In the genomic region with DNA sequence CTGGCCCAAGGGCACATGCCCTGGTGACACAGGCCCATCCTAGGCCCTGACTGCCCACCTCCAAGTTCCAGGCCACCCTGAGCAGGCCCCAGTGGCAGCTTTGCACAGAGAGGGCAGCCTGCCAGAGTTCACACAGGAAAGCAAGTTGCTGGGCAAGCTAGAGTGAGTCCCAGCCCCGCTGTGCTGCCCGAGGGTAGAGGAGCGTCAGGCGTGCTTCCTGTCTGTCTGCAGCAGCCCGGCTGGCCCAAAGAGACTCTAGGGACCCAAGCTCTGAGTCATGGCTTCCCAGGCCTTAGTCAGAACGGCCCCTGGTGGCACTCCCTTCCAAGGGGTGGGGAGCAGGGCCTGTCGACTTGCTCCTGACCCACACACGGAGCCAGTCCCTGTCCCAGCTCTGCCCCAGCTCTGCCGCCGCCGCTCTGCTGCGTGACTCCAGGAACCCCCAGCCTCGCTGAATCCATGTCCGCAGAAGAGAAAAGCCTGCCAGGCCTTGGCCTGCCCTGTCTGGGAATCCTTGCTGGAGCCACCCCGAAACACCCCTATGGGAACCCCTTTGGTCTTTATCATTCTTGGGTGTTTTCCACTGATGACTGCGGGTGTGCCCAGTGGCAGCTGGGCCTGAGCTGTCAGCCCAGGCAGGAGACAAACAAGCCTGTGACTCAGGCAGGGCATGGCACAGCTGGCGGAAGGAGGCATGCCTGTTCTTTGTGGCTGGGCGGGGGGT, we compare ENCODE assay signal across 8 cellular contexts.
DNase-seq lines count a peak whose midpoint lies in the region; ATAC-seq, FAIRE-seq and TF ChIP-seq lines count a peak whose summit lies in the region.
"Not testable (repeated sequence)": the region's sequence is repeated elsewhere in the genome, so short reads cannot be mapped to it uniquely, and the experiment has no call there.

No MANE protein-coding gene starts in this region.

- TF ChIP-seq POLR2A in GM12892 (IDR thresholded peaks at IDR 0.05; ENCODE audit: low read depth, low read length); vagina (IDR thresholded peaks at IDR 0.05): not testable (repeated sequence)

- peak; percentile 99 for FAIRE-seq in GM12892 (lab: Jason Lieb, UNC)
- not testable (repeated sequence) for FAIRE-seq in pancreas (lab: Jason Lieb, UNC)

- not testable (repeated sequence) for H3K9ac ChIP-seq in SK-N-MC (ENCODE audit: insufficient read length)

- not testable (repeated sequence) for H3K27me3 Mint-ChIP-seq in brain

- DNase-seq in GM12892 (ENCODE audit: insufficient read length) (peak; percentile 54), GOT3 (lab: John Stamatoyannopoulos, UW) (peak; percentile 87), SK-N-MC (ENCODE audit: low read depth, low spot score) (peak; percentile 42), heart right ventricle (peak; percentile 78 to 80), pancreas (peak in 5 of 6 donors; percentile 68 to 90 (median 82)), vagina (ENCODE audit: extremely low spot score in 2 of 2) (peak in 1 of 2 donors; percentile 95)

- peaks cover 42% of the 10 kb centered on the region for H3K4me1 Mint-ChIP-seq in brain

- not testable (repeated sequence) for H3K36me3 ChIP-seq in SK-N-MC (ENCODE audit: insufficient read depth, low read length); pancreas
- H3K36me3 ChIP-seq in heart right ventricle: peaks cover 0 to 42% (median 7%) of the 10 kb centered on the region in 9 donors
- H3K36me3 ChIP-seq in vagina: peaks cover 0 to 24% of the 10 kb centered on the region in 2 donors

- peak overlapping the region; percentile 31; the same call in 1 of the 2 replicates for H3K4me3 ChIP-seq in SK-N-MC
- H3K4me3 ChIP-seq in heart right ventricle, pancreas, vagina: not testable (repeated sequence)

- 30 to 40% methylated on average over 17 of the region's 18 CpGs for WGBS in heart right ventricle, 2 donors
- 39 to 40% methylated on average over 15 to 18 of the region's 18 CpGs for WGBS in pancreas, 2 donors

- peak overlapping the region; percentile 75 for H3K27ac ChIP-seq in SK-N-MC
- H3K27ac ChIP-seq in heart right ventricle: peak overlapping the region; percentile 3 to 90 (median 82)
- H3K27ac ChIP-seq in pancreas: peak overlapping the region; percentile 44 to 91 (median 76)
- peak overlapping the region; percentile 84 for H3K27ac ChIP-seq in vagina

- not testable (repeated sequence) for H3K27me3 ChIP-seq in heart right ventricle, pancreas, vagina

- not testable (repeated sequence) for H3K9me3 Mint-ChIP-seq in brain

- TF ChIP-seq CTCF in brain (conservative IDR thresholded peaks at IDR 0.05); pancreas (IDR thresholded peaks at IDR 0.05); vagina (IDR thresholded peaks at IDR 0.05): not testable (repeated sequence)
- peak in 1 of 9 donors; percentile 30 for TF ChIP-seq CTCF in heart right ventricle (IDR thresholded peaks at IDR 0.05)

- H3K36me3 Mint-ChIP-seq in brain: not testable (repeated sequence)

- peak overlapping the region; percentile 41 to 77 (median 47) for H3K27ac Mint-ChIP-seq in brain

- H3K4me1 ChIP-seq in heart right ventricle (peaks cover 28 to 71% (median 54%) of the 10 kb centered on the region in 9 donors), pancreas (peaks cover 11 to 30% (median 25%) of the 10 kb centered on the region in 3 donors), vagina (peaks cover 63% of the 10 kb centered on the region)

- not testable (repeated sequence) for H3K4me3 Mint-ChIP-seq in brain

- intact Hi-C loops in heart right ventricle (cut with DNase I) (loop anchor here in 1 of 10 donors (2.0 kb wide), 1 partner anchor 19 kb away; no protein-coding TSS in a partner anchor), pancreas (cut with DNase I) (loop anchor here in 1 of 3 donors (10.0 kb wide), 1 partner anchor 111 kb away; no protein-coding TSS in a partner anchor)
- intact Hi-C loops in vagina (cut with DNase I): not testable (repeated sequence)

- not testable (repeated sequence) for H3K9me3 ChIP-seq in SK-N-MC (ENCODE audit: low read depth, low read length); heart right ventricle; pancreas; vagina

- ATAC-seq in HG03575 (IDR thresholded peaks at IDR 0.05; ENCODE audit: extremely low read depth, insufficient number of reproducible peaks, low FRiP score, unreplicated experiment) (peak; percentile 38), heart right ventricle (peak; percentile 26 to 74 (median 54)), pancreas (peak; percentile 60 to 73 (median 72))
